Comparison of ENCODE assay signal across 18 cellular contexts in genomic region chr9:136190656-136191548, GRCh38. TPM values are rescaled to one million over a fixed set of nuclear protein-coding genes. Genes with fewer than 3 reads are reported as not detected.
DNase-seq lines count a peak whose midpoint lies in the region; ATAC-seq lines count a peak whose summit lies in the region.
"Had no signal": no experiment of that assay in that cellular context is flagged by ENCODE, and none has a peak within 500 bp of the region (broad histone marks: within the 10 kb centered on the region; RNA-seq: fewer than 3 reads in every experiment).

No MANE protein-coding gene starts in this region.

- H3K4me2 ChIP-seq in BLaER1: peak overlapping the region; percentile 88

- DNase-seq in DMS79 treated with DMSO at 0.1 percent for 48 hours (lab: John Stamatoyannopoulos, UW): peak; percentile 43
- peak; percentile 17 for DNase-seq in SW480 (ENCODE audit: low spot score)
- DNase-seq in natural killer cell treated with Interleukin-12 subunit alpha and Interleukin-12 subunit beta and Interleukin-15 and Interleukin-18, amount 100 ng/mL, for 72 hours (ENCODE audit: low spot score): no peak
- DNase-seq in activated CD4-positive, alpha-beta T cell treated with anti-CD3 and anti-CD28 coated beads, Interleukin-2, amount 50 U/mL, for 4 hours: no peak
- no peak for DNase-seq in cerebellum (ENCODE audit: low spot score)
- DNase-seq: CD4-positive, CD25-positive, alpha-beta regulatory T cell; Karpas-422; MV-4-11; NCI-H1105 treated with DMSO at 0.1 percent for 48 hours; NCI-H2029 treated with DMSO at 0.1 percent for 48 hours; NCI-H526; SHP77 had no signal

- no peak overlapping the region for H3K9ac ChIP-seq in BLaER1

- peaks cover 7% of the 10 kb centered on the region; the same call in 1 of the 2 replicates for H3K9me3 ChIP-seq in BLaER1
- H3K9me3 ChIP-seq: A549 had no signal

- no peaks in the 10 kb centered on the region for H3K9me3 Mint-ChIP-seq in natural killer cell treated with Interleukin-12 subunit alpha and Interleukin-12 subunit beta and Interleukin-15 and Interleukin-18, amount 100 ng/mL, for 72 hours

- no peaks in the 10 kb centered on the region for H3K4me1 Mint-ChIP-seq in natural killer cell treated with Interleukin-12 subunit alpha and Interleukin-12 subunit beta and Interleukin-15 and Interleukin-18, amount 100 ng/mL, for 72 hours (ENCODE audit: low read depth in 2 of 2)
- H3K4me1 Mint-ChIP-seq: CD4-positive, CD25-positive, alpha-beta regulatory T cell had no signal

- no peak overlapping the region for H3K27ac Mint-ChIP-seq in natural killer cell treated with Interleukin-12 subunit alpha and Interleukin-12 subunit beta and Interleukin-15 and Interleukin-18, amount 100 ng/mL, for 72 hours
- H3K27ac Mint-ChIP-seq: B cell; CD4-positive, CD25-positive, alpha-beta regulatory T cell had no signal

- no peaks in the 10 kb centered on the region for H3K36me3 ChIP-seq in BLaER1

- H3K4me3 Mint-ChIP-seq in natural killer cell treated with Interleukin-12 subunit alpha and Interleukin-12 subunit beta and Interleukin-15 and Interleukin-18, amount 100 ng/mL, for 72 hours: no peak overlapping the region
- H3K4me3 Mint-ChIP-seq: B cell; CD4-positive, CD25-positive, alpha-beta regulatory T cell had no signal

- peaks cover 76% of the 10 kb centered on the region for H3K27me3 ChIP-seq in BLaER1

- peaks cover 8 to 10% of the 10 kb centered on the region in 2 donors for H3K27me3 Mint-ChIP-seq in natural killer cell treated with Interleukin-12 subunit alpha and Interleukin-12 subunit beta and Interleukin-15 and Interleukin-18, amount 100 ng/mL, for 72 hours

- peaks cover 46% of the 10 kb centered on the region for H4K20me1 ChIP-seq in BLaER1

- H3K36me3 Mint-ChIP-seq in natural killer cell treated with Interleukin-12 subunit alpha and Interleukin-12 subunit beta and Interleukin-15 and Interleukin-18, amount 100 ng/mL, for 72 hours: no peaks in the 10 kb centered on the region
- H3K36me3 Mint-ChIP-seq: CD4-positive, CD25-positive, alpha-beta regulatory T cell had no signal

- no peak overlapping the region for H3K27ac ChIP-seq in BLaER1

- ATAC-seq in natural killer cell treated with Interleukin-12 subunit alpha and Interleukin-12 subunit beta and Interleukin-15 and Interleukin-18, amount 100 ng/mL, for 72 hours: peak; percentile 7 to 38
- ATAC-seq in HG02973 (IDR thresholded peaks at IDR 0.05; ENCODE audit: unreplicated experiment): no peak

- H3K4me1 ChIP-seq in BLaER1: peaks cover 68% of the 10 kb centered on the region

- H3K4me3 ChIP-seq in BLaER1: peak overlapping the region; percentile 44
- H3K4me3 ChIP-seq: A549 had no signal

RNA-seq across cellular contexts. Expression of gene LHX3, which starts 14.0 kb away (rescaled TPM):
- total RNA-seq in natural killer cell treated with Interleukin-12 subunit alpha and Interleukin-12 subunit beta and Interleukin-15 and Interleukin-18, amount 100 ng/mL, for 72 hours: under 1 TPM in 1 of 2 donors, not detected in 1; 0.12 TPM
- not detected for total RNA-seq in cerebellum
- total RNA-seq: CD4-positive, CD25-positive, alpha-beta regulatory T cell; HT1080; M059J had no signal

RNA-seq across cellular contexts. Expression of gene QSOX2, which starts 54.7 kb away (rescaled TPM):
- 10 to 100 TPM; 16.4 to 27.3 TPM for total RNA-seq in natural killer cell treated with Interleukin-12 subunit alpha and Interleukin-12 subunit beta and Interleukin-15 and Interleukin-18, amount 100 ng/mL, for 72 hours
- 9.8 TPM for total RNA-seq in cerebellum

Comparison
In these comparisons a context has a peak if more than half of its experiments do, and no peak if none do; other contexts are left out.
1. DNase-seq: peak in DMS79 treated with DMSO at 0.1 percent for 48 hours (single experiment) and SW480 (single experiment); none in natural killer cell treated with Interleukin-12 subunit alpha and Interleukin-12 subunit beta and Interleukin-15 and Interleukin-18, amount 100 ng/mL, for 72 hours (single experiment), activated CD4-positive, alpha-beta T cell treated with anti-CD3 and anti-CD28 coated beads, Interleukin-2, amount 50 U/mL, for 4 hours (0 of 2) and cerebellum (single experiment).